ENCODE assay signal across 12 cellular contexts in the genomic region with DNA sequence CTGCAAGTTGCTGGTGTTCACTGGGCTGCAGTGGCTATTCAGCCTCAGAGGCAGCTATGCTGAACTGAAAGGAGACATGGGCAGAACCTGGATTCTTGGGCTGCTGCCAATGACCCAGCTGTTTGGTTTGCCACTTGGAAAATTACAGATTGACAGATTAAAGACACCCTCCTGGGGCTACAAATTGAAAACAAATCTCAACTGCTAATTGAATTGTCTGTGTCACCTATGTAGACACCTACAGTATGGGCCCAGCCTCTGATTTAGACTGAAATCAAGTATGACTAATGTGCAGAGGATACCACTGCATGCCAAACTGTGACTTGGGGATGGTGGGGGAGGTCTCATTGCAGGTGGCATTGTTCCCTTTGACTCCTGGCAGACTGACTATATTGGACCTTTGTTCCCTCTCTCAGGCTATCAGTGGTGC. TPM values are rescaled to one million over a fixed set of nuclear protein-coding genes. Genes with fewer than 3 reads are reported as not detected.
A peak's percentile ranks its signal among the peaks of the same experiment; 100 is the strongest.
DNase-seq lines count a peak whose midpoint lies in the region; ATAC-seq, FAIRE-seq and TF ChIP-seq lines count a peak whose summit lies in the region.
"Had no signal": no experiment of that assay in that cellular context is flagged by ENCODE, and none has a peak within 500 bp of the region (broad histone marks: within the 10 kb centered on the region; RNA-seq: fewer than 3 reads in every experiment).

No MANE protein-coding gene starts in this region.

- no peak overlapping the region for H2AFZ ChIP-seq in SK-N-SH (ENCODE audit: low read depth)
- no peak overlapping the region for H2AFZ ChIP-seq in Karpas-422 (ENCODE audit: low read length)
- H2AFZ ChIP-seq in K562 (ENCODE audit: low read depth, low read length), result no peak overlapping the region
- H2AFZ ChIP-seq in GM23248, result no peak overlapping the region

- no peak overlapping the region for H3K9ac ChIP-seq in SK-N-SH
- no peak overlapping the region; the same call in 1 of the 2 replicates for H3K9ac ChIP-seq in Karpas-422 (ENCODE audit: low read length)
- no peak overlapping the region for H3K9ac ChIP-seq in K562 (ENCODE audit: insufficient read depth in 1 of 2, low read depth in 2 of 2, low read length in 2 of 2)
- H3K9ac ChIP-seq in GM23248, result no peak overlapping the region
- H3K9ac ChIP-seq: BLaER1 treated with 17β-estradiol and CSF1 and Interleukin-3, amounts not matched to agents 10 nM and 100 nM had no signal

- H3K4me1 ChIP-seq in SK-N-SH (ENCODE audit: control insufficient read depth in 1 of 2, insufficient read depth in 2 of 2, low read depth in 1 of 2, low read length in 1 of 2) (peaks cover 2 to 6% of the 10 kb centered on the region in 2 experiments; a peak in 1 of 4 replicates), Karpas-422 (ENCODE audit: low read length) (peaks cover 81% of the 10 kb centered on the region), K562 (replicated peaks in 1 of 2; ENCODE audit: control insufficient read depth in 2 of 2, insufficient read depth in 2 of 2, low read length in 2 of 2) (no peaks in the 10 kb centered on the region), GM23248 (ENCODE audit: insufficient read depth) (peaks cover 9% of the 10 kb centered on the region)
- H3K4me1 ChIP-seq in naive thymus-derived CD4-positive, alpha-beta T cell (ENCODE audit: control insufficient read depth in 2 of 2, insufficient read depth in 2 of 2, low read length in 2 of 2), result no peaks in the 10 kb centered on the region

- FAIRE-seq in K562 (lab: Jason Lieb, UNC), result no peak
- FAIRE-seq: kidney had no signal

- no peaks in the 10 kb centered on the region for H3K27me3 Mint-ChIP-seq in naive thymus-derived CD4-positive, alpha-beta T cell
- peaks cover 4% of the 10 kb centered on the region; the same call in 1 of the 2 replicates for H3K27me3 Mint-ChIP-seq in WTC11 (ENCODE audit: low read depth)

- H3K36me3 ChIP-seq in SK-N-SH (replicated peaks in 1 of 2; ENCODE audit: control insufficient read depth in 1 of 2, insufficient read depth in 2 of 2, low read length in 1 of 2) (peaks cover 0 to 3% of the 10 kb centered on the region in 2 experiments), Karpas-422 (ENCODE audit: insufficient read depth, low read length) (peaks cover 23% of the 10 kb centered on the region), K562 (ENCODE audit: control insufficient read depth, insufficient read depth, low read length) (no peaks in the 10 kb centered on the region), GM23248 (ENCODE audit: low read depth) (no peaks in the 10 kb centered on the region)
- H3K36me3 ChIP-seq in naive thymus-derived CD4-positive, alpha-beta T cell (ENCODE audit: control insufficient read depth in 2 of 3, insufficient read depth in 3 of 3, low read length in 3 of 3), result peaks cover 0 to under 1% (median 0%) of the 10 kb centered on the region in 3 experiments

- TF ChIP-seq EP300 in SK-N-SH (IDR thresholded peaks at IDR 0.05; ENCODE audit: borderline replicate concordance in 1 of 2, low read depth in 1 of 2, low read length in 1 of 2) (no peak), K562 (IDR thresholded peaks at IDR 0.05; ENCODE audit: low read length) (no peak)

- H3K4me3 ChIP-seq in SK-N-SH (ENCODE audit: low read depth in 2 of 2, low read length in 1 of 2), result no peak overlapping the region
- H3K4me3 ChIP-seq in Karpas-422 (ENCODE audit: low read length), result no peak overlapping the region
- no peak overlapping the region for H3K4me3 ChIP-seq in K562
- H3K4me3 ChIP-seq in naive thymus-derived CD4-positive, alpha-beta T cell (ENCODE audit: low read length), result no peak overlapping the region
- no peak overlapping the region for H3K4me3 ChIP-seq in GM23248
- H3K4me3 ChIP-seq: BLaER1 treated with 17β-estradiol and CSF1 and Interleukin-3, amounts not matched to agents 10 nM and 100 nM had no signal

- TF ChIP-seq POLR2A in K562 (conservative IDR thresholded peaks at IDR 0.05), result no peak

- ATAC-seq in SK-N-SH treated with all-trans-retinoic acid at 6 μM for 48 hours (no peak), K562 (no peak), WTC11 (no peak)
- ATAC-seq in naive thymus-derived CD4-positive, alpha-beta T cell, result peak; percentile 10

- peaks cover 11 to 37% (median 19%) of the 10 kb centered on the region in 7 donors for H3K4me1 Mint-ChIP-seq in naive thymus-derived CD4-positive, alpha-beta T cell
- H3K4me1 Mint-ChIP-seq in WTC11, result peaks cover 10% of the 10 kb centered on the region

- no peaks in the 10 kb centered on the region for H3K27me3 ChIP-seq in SK-N-SH (ENCODE audit: insufficient read depth)
- H3K27me3 ChIP-seq in Karpas-422 (ENCODE audit: low read length), result no peaks in the 10 kb centered on the region
- no peaks in the 10 kb centered on the region for H3K27me3 ChIP-seq in K562 (ENCODE audit: control insufficient read depth in 2 of 2, insufficient read depth in 2 of 2, low read length in 2 of 2)
- no peaks in the 10 kb centered on the region for H3K27me3 ChIP-seq in naive thymus-derived CD4-positive, alpha-beta T cell (ENCODE audit: control insufficient read depth in 2 of 2, insufficient read depth in 2 of 2, low read length in 2 of 2)
- H3K27me3 ChIP-seq in GM23248 (replicated peaks; ENCODE audit: insufficient read depth), result no peaks in the 10 kb centered on the region
- H3K27me3 ChIP-seq: BLaER1 treated with 17β-estradiol and CSF1 and Interleukin-3, amounts not matched to agents 10 nM and 100 nM had no signal

- H3K27ac ChIP-seq in SK-N-SH (ENCODE audit: low read depth in 2 of 2, low read length in 1 of 2), result no peak overlapping the region
- H3K27ac ChIP-seq in Karpas-422 (ENCODE audit: low read length), result peak overlapping the region; percentile 95
- no peak overlapping the region for H3K27ac ChIP-seq in K562 (ENCODE audit: extremely low read depth, low read depth, low read length)
- H3K27ac ChIP-seq in naive thymus-derived CD4-positive, alpha-beta T cell (ENCODE audit: low read depth, low read length), result no peak overlapping the region
- no peak overlapping the region for H3K27ac ChIP-seq in GM23248
- H3K27ac ChIP-seq: BLaER1 treated with 17β-estradiol and CSF1 and Interleukin-3, amounts not matched to agents 10 nM and 100 nM had no signal

- BruUV-seq in K562 (replicated peaks; lab: Mats Ljungman, UMichigan), result no TSS peak

- no peak for TF ChIP-seq RAD21 in SK-N-SH (IDR thresholded peaks at IDR 0.05; ENCODE audit: low read length)
- TF ChIP-seq RAD21 in K562 (CRISPR knock-in tag; conservative IDR thresholded peaks at IDR 0.05 in 1 of 2, IDR thresholded peaks at IDR 0.05 in 1 of 2), result no peak

- H3K9me1 ChIP-seq in K562 (ENCODE audit: control insufficient read depth, insufficient read depth, low read length), result no peaks in the 10 kb centered on the region

- CTCF ChIA-PET in SK-N-SH (lab: Yijun Ruan, JAX) (interaction anchor here (1.7 kb wide), 1 partner anchor 12 kb away, joined by 3 read pairs; no protein-coding TSS in a partner anchor), K562 (lab: Yijun Ruan, JAX; ENCODE audit: low intra/inter-chr PET ratio) (no interaction called here), WTC11 (lab: Charles Lee) (no interaction called here)
- CTCF ChIA-PET in naive thymus-derived CD4-positive, alpha-beta T cell (lab: Charles Lee), result interaction anchor here (0.6 kb wide), 1 partner anchor 64 kb away, joined by 3 read pairs; no protein-coding TSS in a partner anchor

- H3K4me3 Mint-ChIP-seq in naive thymus-derived CD4-positive, alpha-beta T cell, result no peak overlapping the region
- H3K4me3 Mint-ChIP-seq in WTC11, result no peak overlapping the region

- in situ Hi-C loops in K562 (cut with MboI) (no loop called here), GM23248 (cut with MboI) (no loop called here)

- DNase-seq in SK-N-SH, result peak; percentile 35
- no peak for DNase-seq in Karpas-422
- DNase-seq in K562 (ENCODE audit: extremely low read depth in 1 of 4, low spot score in 3 of 4), result no peak
- DNase-seq in naive thymus-derived CD4-positive, alpha-beta T cell, result no peak
- DNase-seq in GM23248, result no peak
- DNase-seq in DMS79 (lab: John Stamatoyannopoulos, UW), result no peak
- DNase-seq in WTC11 (ENCODE audit: low spot score), result no peak
- DNase-seq: aorta, kidney, RPMI8226 had no signal

- H4K20me1 ChIP-seq in SK-N-SH (ENCODE audit: insufficient read depth), result no peaks in the 10 kb centered on the region
- H4K20me1 ChIP-seq in Karpas-422 (ENCODE audit: insufficient read depth, low read depth, low read length), result no peaks in the 10 kb centered on the region
- H4K20me1 ChIP-seq in K562 (replicated peaks; ENCODE audit: control insufficient read depth, insufficient read depth, low read length), result no peaks in the 10 kb centered on the region
- 0 out of 2 replicates have a peak, but pooled peaks cover 5% of the 10 kb centered on the region for H4K20me1 ChIP-seq in GM23248 (ENCODE audit: insufficient read depth)

- no peaks in the 10 kb centered on the region for H3K9me3 ChIP-seq in SK-N-SH
- H3K9me3 ChIP-seq in Karpas-422 (ENCODE audit: low read length), result no peaks in the 10 kb centered on the region
- no peaks in the 10 kb centered on the region for H3K9me3 ChIP-seq in K562 (replicated peaks; ENCODE audit: control insufficient read depth, insufficient read depth, low read depth, low read length)
- H3K9me3 ChIP-seq in naive thymus-derived CD4-positive, alpha-beta T cell (ENCODE audit: control insufficient read depth in 2 of 3, low read length in 3 of 3), result no peaks in the 10 kb centered on the region
- no peaks in the 10 kb centered on the region for H3K9me3 ChIP-seq in GM23248 (ENCODE audit: low read depth)

- TF ChIP-seq CTCF in SK-N-SH (IDR thresholded peaks at IDR 0.05), result no peak
- TF ChIP-seq CTCF in K562 (IDR thresholded peaks at IDR 0.05 in 2 of 3, conservative IDR thresholded peaks at IDR 0.05 in 1 of 3; ENCODE audit: insufficient read depth in 2 of 3, low read depth in 1 of 3, low read length in 3 of 3), result no peak
- TF ChIP-seq CTCF in WTC11 (IDR thresholded peaks at IDR 0.05), result no peak

- H3K27ac Mint-ChIP-seq in naive thymus-derived CD4-positive, alpha-beta T cell, result peak overlapping the region in 2 of 9 donors; percentile 0 to 51
- no peak overlapping the region for H3K27ac Mint-ChIP-seq in WTC11

- H3K4me2 ChIP-seq in SK-N-SH (no peak overlapping the region), Karpas-422 (ENCODE audit: low read depth, low read length, poor library complexity, severe bottlenecking) (no peak overlapping the region), K562 (ENCODE audit: insufficient read depth, low read length) (no peak overlapping the region), GM23248 (ENCODE audit: unreplicated experiment) (no peak overlapping the region)
- H3K4me2 ChIP-seq: BLaER1 treated with 17β-estradiol and CSF1 and Interleukin-3, amounts not matched to agents 10 nM and 100 nM had no signal

- intact Hi-C loops in K562 (cut with micrococcal nuclease), result no loop called here
- intact Hi-C loops in naive thymus-derived CD4-positive, alpha-beta T cell (cut with micrococcal nuclease), result loop anchor here in 1 of 2 donors (5.0 kb wide), 1 partner anchor 65 kb away; no protein-coding TSS in a partner anchor

- POLR2A ChIA-PET in SK-N-SH (lab: Yijun Ruan, JAX) (no interaction called here), K562 (lab: Yijun Ruan, JAX) (interaction anchor here (1.4 kb wide), 1 partner anchor 10 kb away, joined by 4 read pairs; no protein-coding TSS in a partner anchor), WTC11 (lab: Charles Lee) (interaction anchor here (0.7 kb wide), 1 partner anchor 167 kb away, joined by 3 read pairs; no protein-coding TSS in a partner anchor)
- POLR2A ChIA-PET in naive thymus-derived CD4-positive, alpha-beta T cell (lab: Charles Lee), result interaction anchor here (0.7 kb wide), 1 partner anchor 9 kb away, joined by 3 read pairs; no protein-coding TSS in a partner anchor

- H3F3A ChIP-seq in SK-N-SH (replicated peaks; ENCODE audit: insufficient read depth), result no peaks in the 10 kb centered on the region
- H3F3A ChIP-seq in GM23248 (ENCODE audit: insufficient read depth), result peaks cover 8% of the 10 kb centered on the region; the same call in 1 of the 2 replicates

- H3K9me2 ChIP-seq in SK-N-SH (no peaks in the 10 kb centered on the region), Karpas-422 (replicated peaks; ENCODE audit: insufficient read depth, low read length) (no peaks in the 10 kb centered on the region), GM23248 (ENCODE audit: insufficient read depth) (no peaks in the 10 kb centered on the region)

- no peaks in the 10 kb centered on the region; the same call in 1 of the 2 replicates for H3K79me2 ChIP-seq in SK-N-SH (ENCODE audit: insufficient read depth)
- peaks cover 82% of the 10 kb centered on the region for H3K79me2 ChIP-seq in Karpas-422 (ENCODE audit: low read length)
- no peaks in the 10 kb centered on the region for H3K79me2 ChIP-seq in K562 (ENCODE audit: control insufficient read depth, insufficient read depth, low read length)
- H3K79me2 ChIP-seq in GM23248 (ENCODE audit: insufficient read depth), result peaks cover 7% of the 10 kb centered on the region; the same call in 1 of the 2 replicates

- peaks cover 0 to 9% (median 4%) of the 10 kb centered on the region in 5 donors for H3K36me3 Mint-ChIP-seq in naive thymus-derived CD4-positive, alpha-beta T cell
- H3K36me3 Mint-ChIP-seq in WTC11, result peaks cover 21% of the 10 kb centered on the region

- H3K9me3 Mint-ChIP-seq in naive thymus-derived CD4-positive, alpha-beta T cell, result no peaks in the 10 kb centered on the region
- H3K9me3 Mint-ChIP-seq in WTC11, result peaks cover 19% of the 10 kb centered on the region

RNA-seq across cellular contexts. Expression of a gene that starts 42.8 kb away (rescaled TPM):
- polyA plus RNA-seq in SK-N-SH (2012; rRNA removed) (11.9 TPM in 2 replicates), K562 (2011; rRNA removed) (13.2 and 15.4 TPM in 2 replicates), K562 (2014; fragmentation: Illumina TruSeq; extraction: Trizol) (13.3 and 16.3 TPM in 2 replicates), K562 (2014; fragmentation: Nextera tagmentation; extraction: Ambion mirVana) (1 to 10 TPM; 6.6 to 6.7 TPM), K562 (2014; rRNA removed) (9.9 and 16.6 TPM in 2 replicates), GM23248 (2016; fragmentation: Nextera tagmentation; extraction: Ambion mirVana) (12.9 and 16.1 TPM in 2 replicates)
- 8.3 and 10.9 TPM in 2 replicates for polyA plus RNA-seq in SK-N-SH (2012; cell fraction: cytosol; rRNA removed)
- polyA plus RNA-seq in SK-N-SH (2012; cell fraction: nucleus; rRNA removed), result 38.9 and 39.9 TPM in 2 replicates
- 96.0 and 126 TPM in 2 replicates for total RNA-seq in Karpas-422 (2014; rRNA removed; shearing (Covaris generic); ENCODE audit: low replicate concordance)
- total RNA-seq in K562 (2011; cell fraction: chromatin; rRNA removed; ENCODE audit: low replicate concordance), result 15.5 and 26.4 TPM in 2 replicates
- total RNA-seq in K562 (2011; cell fraction: nucleolus; rRNA removed), result 3.3 and 6.2 TPM in 2 replicates
- total RNA-seq in K562 (2011; cell fraction: nucleoplasm; rRNA removed), result 12.0 and 18.2 TPM in 2 replicates
- total RNA-seq in K562 (2014; rRNA removed) (12.5 and 15.2 TPM in 2 replicates), K562 (2014; rRNA removed; fragmentation: Illumina TruSeq; extraction: Trizol) (16.4 and 18.7 TPM in 2 replicates), K562 (2015; rRNA removed; fragmentation: Illumina TruSeq; extraction: Trizol) (13.8 and 15.0 TPM in 2 replicates), K562 (2021) (16.6 and 19.9 TPM in 2 replicates), WTC11 (2021) (18.1 to 19.8 TPM (median 19.0 TPM) in 3 replicates)
- polyA plus RNA-seq in K562 (2011; cell fraction: cytosol; rRNA removed), result 6.7 and 9.2 TPM in 2 replicates
- polyA plus RNA-seq in K562 (2011; cell fraction: nucleus; rRNA removed), result 23.8 and 26.9 TPM in 2 replicates
- 11.0 and 16.4 TPM in 2 replicates for polyA plus RNA-seq in K562 (2012)
- polyA minus RNA-seq in K562 (2011; rRNA and poly(A)+ RNA removed), result 25.8 and 26.9 TPM in 2 replicates
- polyA minus RNA-seq in K562 (2011; cell fraction: cytosol; rRNA and poly(A)+ RNA removed), result 9.6 and 12.5 TPM in 2 replicates
- 8.9 and 15.6 TPM in 2 replicates for polyA minus RNA-seq in K562 (2011; cell fraction: nucleus; rRNA and poly(A)+ RNA removed)
- 100 to 1,000 TPM in 3 of 5 experiments, 10 to 100 TPM in 2; 79.2 to 133 (median 106) TPM for total RNA-seq in naive thymus-derived CD4-positive, alpha-beta T cell
- 10 to 100 TPM; 53.0 to 70.8 TPM for polyA plus RNA-seq in naive thymus-derived CD4-positive, alpha-beta T cell
- total RNA-seq in GM23248 (2014; rRNA removed; shearing (Covaris generic)), result 19.2 and 35.3 TPM in 2 replicates

Comparison
In these comparisons a context has a peak if more than half of its experiments do, and no peak if none do; other contexts are left out.
1. CTCF ChIA-PET loops: an anchor here in SK-N-SH (1.7 kb wide) and naive thymus-derived CD4-positive, alpha-beta T cell (0.6 kb wide); none called in K562 and WTC11.